8 cellular contexts compared by ENCODE assay signal in the genomic region with DNA sequence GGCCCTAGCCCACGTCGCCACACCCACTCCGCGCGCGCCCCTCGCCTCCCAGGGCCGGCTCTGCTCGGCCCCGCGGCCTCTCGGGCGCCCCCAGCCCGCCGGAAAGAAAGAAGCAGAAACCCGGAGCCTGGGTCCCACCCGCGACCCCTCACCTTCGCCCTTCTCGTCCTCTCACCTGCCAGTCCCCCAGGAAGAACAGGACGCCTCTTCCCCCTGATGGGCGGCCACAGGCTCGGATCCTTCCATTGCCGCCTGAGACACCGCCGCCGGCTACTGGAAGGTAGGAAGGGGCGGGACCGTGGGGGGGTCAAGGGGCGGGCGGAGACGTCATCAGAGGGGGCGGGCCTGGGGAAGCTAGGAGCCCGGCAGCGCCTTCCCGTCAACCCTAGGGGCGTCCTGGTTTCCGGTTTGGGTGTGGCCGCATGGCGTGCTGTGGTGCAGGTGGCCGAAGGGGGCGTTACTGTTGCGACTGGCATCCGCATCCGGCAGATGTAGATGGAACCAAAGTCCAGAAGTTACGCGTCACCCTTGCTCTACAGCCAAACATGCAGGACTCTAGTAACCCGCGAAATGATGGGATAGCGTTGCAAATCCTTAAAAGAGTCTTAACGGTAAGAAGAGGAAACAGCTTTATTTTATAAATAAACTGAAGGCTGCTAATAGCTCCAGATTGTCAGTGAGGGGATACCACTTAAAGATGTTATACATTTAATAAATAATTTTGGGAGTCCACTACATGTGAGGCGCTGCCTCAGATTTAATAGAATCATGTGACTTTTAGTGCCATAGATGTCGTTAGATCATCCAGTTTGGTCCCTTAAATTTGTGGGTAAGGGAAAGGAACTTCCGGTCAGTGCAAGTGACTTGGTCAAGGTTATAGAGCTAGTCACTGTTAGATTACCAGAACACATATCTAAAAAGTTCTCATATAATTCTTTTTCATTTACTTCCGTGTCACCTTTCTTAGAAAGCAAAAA. TPM values are rescaled to one million over a fixed set of nuclear protein-coding genes. Genes with fewer than 3 reads are reported as not detected.
A peak's percentile ranks its signal among the peaks of the same experiment; 100 is the strongest.
DNase-seq lines count a peak whose midpoint lies in the region; ATAC-seq and TF ChIP-seq lines count a peak whose summit lies in the region.

A gene (minus strand): TSS at position 282 of the 977 bp plus-strand sequence. CDS start 36 bp downstream, at position 246.

- H3K27ac ChIP-seq in osteoblast (ENCODE audit: low read depth, low read length) = peak within 1 kb of the TSS; percentile 93
- peak within 1 kb of the TSS; percentile 85 to 89 for H3K27ac ChIP-seq in thoracic aorta

- H3K36me3 ChIP-seq in osteoblast (ENCODE audit: insufficient read depth, low read length) (no peaks in the 10 kb centered on the region), thoracic aorta (no peaks in the 10 kb centered on the region)

- ATAC-seq in HG02642 (IDR thresholded peaks at IDR 0.05; ENCODE audit: poor library complexity, unreplicated experiment) = peak; percentile 99
- ATAC-seq in thoracic aorta (ENCODE audit: insufficient number of reproducible peaks, low FRiP score, low read depth) = peak; percentile 96

- peak; percentile 98 for DNase-seq in GM12865 (ENCODE audit: low read depth)
- peak; percentile 83 for DNase-seq in NCI-H1105 (lab: John Stamatoyannopoulos, UW)
- peak; percentile 93 for DNase-seq in SKM-1 treated with dmso at 0.1 percent for 144 hours (lab: John Stamatoyannopoulos, UW; ENCODE audit: unreplicated experiment)
- peak; percentile 97 for DNase-seq in glutamatergic neuron
- DNase-seq in osteoblast (ENCODE audit: insufficient read length, low spot score, missing footprints) = peak; percentile 96
- DNase-seq in thoracic aorta (ENCODE audit: low spot score) = peak; percentile 90

- peak within 1 kb of the TSS; percentile 96 for H3K4me2 ChIP-seq in osteoblast (ENCODE audit: insufficient read depth, low read length)

- H4K20me1 ChIP-seq in osteoblast (ENCODE audit: insufficient read depth, low read length) = peaks cover 2% of the 10 kb centered on the region

- TF ChIP-seq CTCF in GM12865 (IDR thresholded peaks at IDR 0.05; ENCODE audit: insufficient read depth, low read depth, low read length, missing control alignments) = peak; percentile 24
- peak; percentile 53 for TF ChIP-seq CTCF in glutamatergic neuron (IDR thresholded peaks at IDR 0.05; ENCODE audit: partially characterized antibody, unreplicated experiment)
- TF ChIP-seq CTCF in osteoblast (IDR thresholded peaks at IDR 0.05; ENCODE audit: extremely low read depth, low read depth, low read length) = peak; percentile 29
- no peak for TF ChIP-seq CTCF in thoracic aorta (IDR thresholded peaks at IDR 0.05)

- peaks cover 3% of the 10 kb centered on the region for H3K9me3 Mint-ChIP-seq in activated naive CD8-positive, alpha-beta T cell (ENCODE audit: low read depth)
- no peaks in the 10 kb centered on the region for H3K9me3 Mint-ChIP-seq in glutamatergic neuron (ENCODE audit: unreplicated experiment)

- H3K27me3 Mint-ChIP-seq in activated naive CD8-positive, alpha-beta T cell = no peaks in the 10 kb centered on the region
- peaks cover 2% of the 10 kb centered on the region for H3K27me3 Mint-ChIP-seq in glutamatergic neuron (ENCODE audit: unreplicated experiment)

- peak within 1 kb of the TSS; percentile 92 for H2AFZ ChIP-seq in osteoblast (ENCODE audit: low read length)

- peak within 1 kb of the TSS; percentile 98 for H3K4me3 Mint-ChIP-seq in activated naive CD8-positive, alpha-beta T cell
- H3K4me3 Mint-ChIP-seq in glutamatergic neuron (ENCODE audit: unreplicated experiment) = peak within 1 kb of the TSS; percentile 99

- H3K27me3 ChIP-seq in osteoblast (ENCODE audit: insufficient read depth, low read length) (no peaks in the 10 kb centered on the region), thoracic aorta (replicated peaks; ENCODE audit: insufficient read depth) (no peaks in the 10 kb centered on the region)

- peaks cover 64% of the 10 kb centered on the region for H3K4me1 Mint-ChIP-seq in activated naive CD8-positive, alpha-beta T cell (ENCODE audit: low read depth)
- peaks cover 5% of the 10 kb centered on the region for H3K4me1 Mint-ChIP-seq in glutamatergic neuron (ENCODE audit: low read depth, unreplicated experiment)

- H3K9me3 ChIP-seq in osteoblast (ENCODE audit: low read depth, low read length) (no peaks in the 10 kb centered on the region), thoracic aorta (no peaks in the 10 kb centered on the region)

- peaks cover 72% of the 10 kb centered on the region for H3K79me2 ChIP-seq in osteoblast (ENCODE audit: insufficient read depth, low read length)

- peak within 1 kb of the TSS; percentile 96 for H3K27ac Mint-ChIP-seq in activated naive CD8-positive, alpha-beta T cell
- peak within 1 kb of the TSS; percentile 88 for H3K27ac Mint-ChIP-seq in glutamatergic neuron (ENCODE audit: unreplicated experiment)

- H3K4me3 ChIP-seq in GM12865 (ENCODE audit: low read depth, low read length) (peak within 1 kb of the TSS; percentile 92), osteoblast (ENCODE audit: insufficient read depth, low read length) (peak within 1 kb of the TSS; percentile 96), thoracic aorta (peak within 1 kb of the TSS; percentile 80)

- H3K4me1 ChIP-seq in osteoblast (ENCODE audit: insufficient read depth, low read length) = peaks cover 14% of the 10 kb centered on the region
- peaks cover 5 to 16% of the 10 kb centered on the region in 2 donors for H3K4me1 ChIP-seq in thoracic aorta (ENCODE audit: control insufficient read depth in 1 of 2, low read depth in 2 of 2)

- peaks cover 20% of the 10 kb centered on the region for H3K36me3 Mint-ChIP-seq in activated naive CD8-positive, alpha-beta T cell
- no peaks in the 10 kb centered on the region for H3K36me3 Mint-ChIP-seq in glutamatergic neuron (ENCODE audit: unreplicated experiment)

RNA-seq across cellular contexts. Expression of the gene that starts here (rescaled TPM):
- total RNA-seq in glutamatergic neuron (ENCODE audit: unreplicated experiment) (85.7 TPM), osteoblast (60.7 and 60.8 TPM in 2 replicates), thoracic aorta (10 to 100 TPM; 28.3 to 94.5 TPM)

Comparison
In these comparisons a context has a peak if more than half of its experiments do, and no peak if none do; other contexts are left out.
1. Peak in every context shown above with its lines: DNase-seq, ATAC-seq, H3K4me3 ChIP-seq and H3K27ac ChIP-seq.